ENCODE assay signal across 8 cellular contexts in the genomic region with DNA sequence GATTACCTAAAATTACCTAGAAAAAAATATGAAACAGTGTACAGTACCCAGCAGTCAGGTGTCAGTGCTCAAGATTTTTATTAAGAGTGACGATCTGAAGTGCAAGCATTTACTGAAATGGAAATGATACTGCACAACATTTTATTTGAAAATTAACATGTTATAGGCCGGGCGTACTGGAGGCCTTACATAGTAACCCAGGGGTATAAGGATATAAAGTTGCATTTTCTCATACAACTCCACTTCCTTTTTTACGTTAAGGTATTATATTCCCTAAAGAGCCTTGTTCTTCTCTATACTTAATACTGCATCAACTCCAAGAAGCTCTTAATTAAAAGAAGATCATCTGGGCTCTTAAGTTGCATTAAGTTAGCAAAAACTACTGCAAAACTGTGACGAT.
A peak's percentile ranks its signal among the peaks of the same experiment; 100 is the strongest.
DNase-seq lines count a peak whose midpoint lies in the region; ATAC-seq and TF ChIP-seq lines count a peak whose summit lies in the region.

No MANE protein-coding gene starts in this region.

- peaks cover 52% of the 10 kb centered on the region for H3K36me3 ChIP-seq in DOHH2 (ENCODE audit: control insufficient read depth, low read length)
- peaks cover 10% of the 10 kb centered on the region for H3K36me3 ChIP-seq in rectal smooth muscle tissue (ENCODE audit: control insufficient read depth, insufficient read depth, low read length)

- peaks cover 33% of the 10 kb centered on the region for H3K4me1 ChIP-seq in DOHH2 (ENCODE audit: control insufficient read depth, low read length)
- peaks cover 28% of the 10 kb centered on the region for H3K4me1 ChIP-seq in rectal smooth muscle tissue (ENCODE audit: control insufficient read depth, insufficient read depth, low read length)

- H3K9ac ChIP-seq in rectal smooth muscle tissue (ENCODE audit: low read length), result no peak overlapping the region

- H3K79me2 ChIP-seq in DOHH2 (ENCODE audit: control insufficient read depth, low read length), result peaks cover 87% of the 10 kb centered on the region

- no peaks in the 10 kb centered on the region for H3K27me3 ChIP-seq in DOHH2 (ENCODE audit: control insufficient read depth, low read length)
- H3K27me3 ChIP-seq in rectal smooth muscle tissue (ENCODE audit: control insufficient read depth, insufficient read depth, low read length), result no peaks in the 10 kb centered on the region

- TF ChIP-seq CTCF in DOHH2 (IDR thresholded peaks at IDR 0.05; ENCODE audit: low read depth, low read length, poor library complexity, severe bottlenecking), result no peak
- TF ChIP-seq CTCF in RWPE1 (conservative IDR thresholded peaks at IDR 0.05; ENCODE audit: low read depth), result no peak
- no peak for TF ChIP-seq CTCF in epithelial cell of esophagus (IDR thresholded peaks at IDR 0.05; ENCODE audit: insufficient read depth, low read depth, low read length, missing control alignments)

- H3K9me3 ChIP-seq in DOHH2 (ENCODE audit: control insufficient read depth, insufficient read depth, low read length), result no peaks in the 10 kb centered on the region

- peak overlapping the region; percentile 35 for H3K4me2 ChIP-seq in DOHH2 (ENCODE audit: low read length)

- peaks cover 25% of the 10 kb centered on the region for H4K20me1 ChIP-seq in DOHH2 (ENCODE audit: control insufficient read depth, insufficient read depth, low read depth, low read length)

- H3K4me3 ChIP-seq in DOHH2 (ENCODE audit: low read length) (peak overlapping the region; percentile 19; the same call in 1 of the 2 replicates), epithelial cell of esophagus (ENCODE audit: low read length) (peak overlapping the region; percentile 23), rectal smooth muscle tissue (ENCODE audit: low read length) (peak overlapping the region; percentile 15)

- POLR2A ChIA-PET in RWPE1 (lab: Yijun Ruan, JAX; ENCODE audit: low non-redundant PET), result interaction anchor here (1.3 kb wide), 1 partner anchor 48 kb away, joined by 3 read pairs; a partner anchor contains a TSS

- CTCF ChIA-PET in RWPE1 (lab: Yijun Ruan, JAX), result interaction anchor here (1.6 kb wide), 1 partner anchor 48 kb away, joined by 7 read pairs; a partner anchor contains a TSS

- no peaks in the 10 kb centered on the region for H3F3A ChIP-seq in DOHH2 (ENCODE audit: control insufficient read depth, insufficient read depth)

- ATAC-seq in GM18861 (IDR thresholded peaks at IDR 0.05; ENCODE audit: unreplicated experiment) (no peak), HG02884 (IDR thresholded peaks at IDR 0.05; ENCODE audit: unreplicated experiment) (no peak)

- DNase-seq in RWPE1 (ENCODE audit: low spot score), result no peak
- no peak for DNase-seq in epithelial cell of esophagus (ENCODE audit: low read depth)
- no peak for DNase-seq in NCI-H748 (lab: John Stamatoyannopoulos, UW; ENCODE audit: unreplicated experiment)
- no peak for DNase-seq in dedifferentiated amniotic fluid mesenchymal stem cell (ENCODE audit: extremely low spot score)

- H3K27ac ChIP-seq in DOHH2 (ENCODE audit: low read depth, low read length) (no peak overlapping the region), RWPE1 (peak overlapping the region; percentile 88), rectal smooth muscle tissue (ENCODE audit: low read depth, low read length) (peak overlapping the region; percentile 10)

- H3K9me2 ChIP-seq in DOHH2 (replicated peaks; ENCODE audit: control insufficient read depth, low read length), result no peaks in the 10 kb centered on the region
